ENCODE assay signal across 1 cellular context in the genomic region with DNA sequence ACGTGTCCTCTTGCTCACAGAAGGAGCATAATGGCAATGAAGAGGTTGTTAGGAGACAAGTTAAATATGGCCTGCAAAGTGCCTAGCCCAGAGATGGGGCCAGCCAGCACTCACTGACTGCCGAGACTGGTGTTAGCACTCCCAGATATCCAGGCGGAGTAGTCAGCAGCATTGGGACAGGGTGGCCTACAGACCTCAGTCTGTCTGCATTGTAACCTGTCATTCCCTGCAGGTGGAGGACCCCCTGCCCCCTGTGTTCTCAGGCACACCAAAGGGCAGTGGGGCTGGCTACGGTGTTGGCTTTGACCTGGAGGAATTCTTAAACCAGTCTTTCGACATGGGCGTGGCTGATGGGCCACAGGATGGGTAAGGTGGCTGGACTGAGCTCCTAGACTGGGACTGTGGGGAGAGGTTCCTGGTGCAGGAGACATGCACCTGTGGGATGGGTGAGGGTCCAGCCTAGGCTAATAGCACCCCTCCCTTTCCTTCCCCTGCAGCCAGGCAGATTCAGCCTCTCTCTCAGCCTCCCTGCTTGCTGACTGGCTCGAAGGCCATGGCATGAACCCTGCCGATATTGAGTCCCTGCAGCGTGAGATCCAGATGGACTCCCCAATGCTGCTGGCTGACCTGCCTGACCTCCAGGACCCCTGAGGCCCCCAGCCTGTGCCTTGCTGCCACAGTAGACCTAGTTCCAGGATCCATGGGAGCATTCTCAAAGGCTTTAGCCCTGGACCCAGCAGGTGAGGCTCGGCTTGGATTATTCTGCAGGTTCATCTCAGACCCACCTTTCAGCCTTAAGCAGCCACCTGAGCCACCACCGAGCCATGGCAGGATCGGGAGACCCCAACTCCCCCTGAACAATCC.
TF ChIP-seq lines count a peak whose summit lies in the region.

No MANE protein-coding gene starts in this region.

TF ChIP-seq in HepG2, 621 proteins besides CTCF, POLR2A, EP300 and RAD21:
- TF ChIP-seq SKI (IDR thresholded peaks at IDR 0.05; ENCODE audit: partially characterized antibody) = no peak
- TF ChIP-seq, protein P1, sequence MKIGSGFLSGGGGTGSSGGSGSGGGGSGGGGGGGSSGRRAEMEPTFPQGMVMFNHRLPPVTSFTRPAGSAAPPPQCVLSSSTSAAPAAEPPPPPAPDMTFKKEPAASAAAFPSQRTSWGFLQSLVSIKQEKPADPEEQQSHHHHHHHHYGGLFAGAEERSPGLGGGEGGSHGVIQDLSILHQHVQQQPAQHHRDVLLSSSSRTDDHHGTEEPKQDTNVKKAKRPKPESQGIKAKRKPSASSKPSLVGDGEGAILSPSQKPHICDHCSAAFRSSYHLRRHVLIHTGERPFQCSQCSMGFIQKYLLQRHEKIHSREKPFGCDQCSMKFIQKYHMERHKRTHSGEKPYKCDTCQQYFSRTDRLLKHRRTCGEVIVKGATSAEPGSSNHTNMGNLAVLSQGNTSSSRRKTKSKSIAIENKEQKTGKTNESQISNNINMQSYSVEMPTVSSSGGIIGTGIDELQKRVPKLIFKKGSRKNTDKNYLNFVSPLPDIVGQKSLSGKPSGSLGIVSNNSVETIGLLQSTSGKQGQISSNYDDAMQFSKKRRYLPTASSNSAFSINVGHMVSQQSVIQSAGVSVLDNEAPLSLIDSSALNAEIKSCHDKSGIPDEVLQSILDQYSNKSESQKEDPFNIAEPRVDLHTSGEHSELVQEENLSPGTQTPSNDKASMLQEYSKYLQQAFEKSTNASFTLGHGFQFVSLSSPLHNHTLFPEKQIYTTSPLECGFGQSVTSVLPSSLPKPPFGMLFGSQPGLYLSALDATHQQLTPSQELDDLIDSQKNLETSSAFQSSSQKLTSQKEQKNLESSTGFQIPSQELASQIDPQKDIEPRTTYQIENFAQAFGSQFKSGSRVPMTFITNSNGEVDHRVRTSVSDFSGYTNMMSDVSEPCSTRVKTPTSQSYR (CRISPR knock-in tag; IDR thresholded peaks at IDR 0.05; ENCODE audit: borderline replicate concordance) = no peak
